In genomic region chr12:65895759-65896656, GRCh38 we compare ENCODE assay signal across 12 cellular contexts.
DNase-seq lines count a peak whose midpoint lies in the region; ATAC-seq and TF ChIP-seq lines count a peak whose summit lies in the region.
"Had no signal": no experiment of that assay in that cellular context is flagged by ENCODE, and none has a peak within 500 bp of the region (broad histone marks: within the 10 kb centered on the region; RNA-seq: fewer than 3 reads in every experiment).

No MANE protein-coding gene starts in this region.

- H4K20me1 ChIP-seq in neural cell (ENCODE audit: insufficient read depth) (no peaks in the 10 kb centered on the region), Karpas-422 (ENCODE audit: insufficient read depth, low read depth, low read length) (no peaks in the 10 kb centered on the region)

- no peak for TF ChIP-seq EP300 in neural cell (conservative IDR thresholded peaks at IDR 0.05; ENCODE audit: poor library complexity, severe bottlenecking)

- H3K4me3 ChIP-seq in NT2/D1 (ENCODE audit: insufficient read length, low read depth) (peak overlapping the region; percentile 16), fibroblast of pulmonary artery (replicated peaks; ENCODE audit: low read depth, low read length) (no peak overlapping the region), neural cell (ENCODE audit: low read length) (no peak overlapping the region), Karpas-422 (ENCODE audit: low read length) (no peak overlapping the region), lower lobe of right lung (no peak overlapping the region), foreskin fibroblast (ENCODE audit: low read depth in 1 of 2, low read length in 2 of 2) (no peak overlapping the region)

- no peaks in the 10 kb centered on the region for H3F3A ChIP-seq in neural cell (ENCODE audit: insufficient read depth, low read length, poor library complexity, severe bottlenecking)

- in situ Hi-C loops in ACHN (cut with HindIII; ENCODE audit: low pct_ligation_motif_present, low pct_unique_long_range_greater_than_20kb, low sequenced_read_pairs), result no loop called here

- H3K9ac ChIP-seq in NT2/D1 (ENCODE audit: insufficient read length, low read depth), result peak overlapping the region; percentile 51
- H3K9ac ChIP-seq in neural cell (ENCODE audit: low read length), result no peak overlapping the region
- no peak overlapping the region for H3K9ac ChIP-seq in Karpas-422 (ENCODE audit: low read length)

- H3K4me1 ChIP-seq in NT2/D1 (ENCODE audit: insufficient read depth, insufficient read length), result peaks cover 4% of the 10 kb centered on the region
- no peaks in the 10 kb centered on the region for H3K4me1 ChIP-seq in Karpas-422 (ENCODE audit: low read length)
- peaks cover 16% of the 10 kb centered on the region for H3K4me1 ChIP-seq in lower lobe of right lung

- TF ChIP-seq CTCF in fibroblast of pulmonary artery (IDR thresholded peaks at IDR 0.05; ENCODE audit: low read length, missing control alignments), result no peak
- no peak for TF ChIP-seq CTCF in neural cell (IDR thresholded peaks at IDR 0.05; ENCODE audit: poor library complexity, severe bottlenecking)
- TF ChIP-seq CTCF in lower lobe of right lung (IDR thresholded peaks at IDR 0.05), result no peak
- no peak for TF ChIP-seq CTCF in foreskin fibroblast (IDR thresholded peaks at IDR 0.05; ENCODE audit: low read depth, low read length)

- H3K79me2 ChIP-seq in neural cell (replicated peaks; ENCODE audit: insufficient read depth, low read length) (peaks cover 8% of the 10 kb centered on the region), Karpas-422 (ENCODE audit: low read length) (no peaks in the 10 kb centered on the region)

- H3K9me3 ChIP-seq in NT2/D1 (ENCODE audit: insufficient read depth, low read length) (no peaks in the 10 kb centered on the region), neural cell (ENCODE audit: low read length) (no peaks in the 10 kb centered on the region), Karpas-422 (ENCODE audit: low read length) (no peaks in the 10 kb centered on the region), lower lobe of right lung (no peaks in the 10 kb centered on the region)

- intact Hi-C loops in lower lobe of right lung (cut with DNase I), result no loop called here

- H3K9me2 ChIP-seq in neural cell (ENCODE audit: insufficient read depth, low read length) (no peaks in the 10 kb centered on the region), Karpas-422 (replicated peaks; ENCODE audit: insufficient read depth, low read length) (no peaks in the 10 kb centered on the region)

- H2AFZ ChIP-seq in neural cell (ENCODE audit: low read depth, low read length), result no peak overlapping the region
- no peak overlapping the region for H2AFZ ChIP-seq in Karpas-422 (ENCODE audit: low read length)

- H3K36me3 ChIP-seq in NT2/D1 (ENCODE audit: insufficient read depth, insufficient read length, low read length), result no peaks in the 10 kb centered on the region
- H3K36me3 ChIP-seq in neural cell (ENCODE audit: insufficient read depth, low read length), result no peaks in the 10 kb centered on the region
- no peaks in the 10 kb centered on the region for H3K36me3 ChIP-seq in Karpas-422 (ENCODE audit: insufficient read depth, low read length)
- H3K36me3 ChIP-seq in lower lobe of right lung, result no peaks in the 10 kb centered on the region

- peak; percentile 88 for DNase-seq in ACHN
- peak; percentile 52 for DNase-seq in NT2/D1 (ENCODE audit: low read depth, low spot score)
- DNase-seq in fibroblast of pulmonary artery (ENCODE audit: low read depth), result peak; percentile 50
- no peak for DNase-seq in stimulated activated CD4-positive, alpha-beta T cell treated with anti-CD3 and anti-CD28 coated beads, Interleukin-4, amount 100 ng/mL, for 4 hours
- no peak for DNase-seq in Karpas-422
- no peak for DNase-seq in lower lobe of right lung
- DNase-seq in foreskin fibroblast, result no peak
- DNase-seq: activated effector memory CD4-positive, alpha-beta T cell treated with Interleukin-2 at 50 U/mL for 16 hours; NCI-H1694; RPMI8226 had no signal

- no peak for TF ChIP-seq RAD21 in neural cell (conservative IDR thresholded peaks at IDR 0.05)

- ATAC-seq in lower lobe of right lung, result no peak

- H3K27me3 ChIP-seq in NT2/D1 (ENCODE audit: insufficient read depth, insufficient read length) (no peaks in the 10 kb centered on the region), neural cell (ENCODE audit: insufficient read depth, low read depth, low read length) (no peaks in the 10 kb centered on the region), Karpas-422 (ENCODE audit: low read length) (no peaks in the 10 kb centered on the region), lower lobe of right lung (ENCODE audit: low read depth) (no peaks in the 10 kb centered on the region)

- no peak overlapping the region for H3K4me2 ChIP-seq in neural cell (ENCODE audit: low read length)
- no peak overlapping the region for H3K4me2 ChIP-seq in Karpas-422 (ENCODE audit: low read depth, low read length, poor library complexity, severe bottlenecking)

- no peak overlapping the region for H3K27ac ChIP-seq in neural cell (ENCODE audit: low read length)
- H3K27ac ChIP-seq in Karpas-422 (ENCODE audit: low read length), result no peak overlapping the region
- no peak overlapping the region for H3K27ac ChIP-seq in lower lobe of right lung
- H3K27ac ChIP-seq: HL-60 had no signal

TF ChIP-seq in neural cell, 6 proteins besides CTCF, POLR2A, EP300 and RAD21:
- TF ChIP-seq TAF1 (IDR thresholded peaks at IDR 0.05; ENCODE audit: low read depth) (no peak), POLR2AphosphoS5 (IDR thresholded peaks at IDR 0.05) (no peak), EZH2 (IDR thresholded peaks at IDR 0.05; ENCODE audit: borderline replicate concordance, insufficient read depth, low read length, poor library complexity, severe bottlenecking) (no peak), REST (IDR thresholded peaks at IDR 0.05; ENCODE audit: borderline replicate concordance) (peak; percentile 84), SMC3 (conservative IDR thresholded peaks at IDR 0.05; ENCODE audit: poor library complexity) (no peak), MXI1 (conservative IDR thresholded peaks at IDR 0.05; ENCODE audit: poor library complexity, severe bottlenecking) (no peak)

Comparison
In these comparisons a context has a peak if more than half of its experiments do, and no peak if none do; other contexts are left out.
1. DNase-seq: peak in ACHN (single experiment), NT2/D1 (single experiment) and fibroblast of pulmonary artery (single experiment); none in stimulated activated CD4-positive, alpha-beta T cell treated with anti-CD3 and anti-CD28 coated beads, Interleukin-4, amount 100 ng/mL, for 4 hours (0 of 2), Karpas-422 (single experiment), lower lobe of right lung (single experiment) and foreskin fibroblast (0 of 2).